Comparison of ENCODE assay signal across 20 cellular contexts in genomic region chr7:1781369-1781768, GRCh38.
"Had no signal": no experiment of that assay in that cellular context is flagged by ENCODE, and none has a peak within 500 bp of the region (broad histone marks: within the 10 kb centered on the region; RNA-seq: fewer than 3 reads in every experiment).

No MANE protein-coding gene starts in this region.

- H3K4me3 ChIP-seq: cardiac muscle cell, PC-9 had no signal

- ATAC-seq: activated CD8-positive, alpha-beta T cell treated with anti-CD3 and anti-CD28 coated beads, Interleukin-2, amount 10 ng/mL, durations not matched to agents 7 days and 5 days; activated T-cell treated with anti-CD3 and anti-CD28 coated beads, Interleukin-2, amount 50 U/mL, for 72 hours; WTC11 had no signal

- H3K36me3 ChIP-seq: brain microvascular endothelial cell, cardiac muscle cell had no signal

- H2AFZ ChIP-seq: PC-9 had no signal

- DNase-seq: activated CD4-positive, alpha-beta T cell treated with anti-CD3 and anti-CD28 coated beads for 48 hours; activated CD4-positive, alpha-beta T cell treated with anti-CD3 and anti-CD28 coated beads, Interleukin-2, amount 50 U/mL, for 4 hours; activated CD4-positive, CD25-positive, alpha-beta regulatory T cell treated with anti-CD3 and anti-CD28 coated beads, Interleukin-2, amount 50 U/mL, for 72 hours; activated CD8-positive, alpha-beta T cell treated with anti-CD3 and anti-CD28 coated beads, Interleukin-2, amount 10 ng/mL, durations not matched to agents 7 days and 5 days; activated gamma-delta T cell treated with Interleukin-2 at 50 U/mL for 16 hours; activated naive CD4-positive, alpha-beta T cell treated with anti-CD3 and anti-CD28 coated beads, Interleukin-2, amount 10 ng/mL, durations not matched to agents 7 days and 5 days; activated naive CD8-positive, alpha-beta T cell treated with anti-CD3 and anti-CD28 coated beads for 36 hours; activated T-cell treated with anti-CD3 and anti-CD28 coated beads, Interleukin-2, amount 50 U/mL, for 72 hours; brain microvascular endothelial cell; MM.1S; NCI-H1105; NCI-H1436; NCI-H1694 treated with DMSO at 0.1 percent for 48 hours; NCI-H2081; NCI-H510A treated with DMSO at 0.1 percent for 48 hours; PC-9; SHP77 treated with DMSO at 0.1 percent for 48 hours; T-helper 9 cell had no signal

- H3K27ac ChIP-seq: brain microvascular endothelial cell, cardiac muscle cell, PC-9 had no signal

- H3K4me2 ChIP-seq: PC-9 had no signal

- H3K27me3 ChIP-seq: brain microvascular endothelial cell, cardiac muscle cell had no signal
